ENCODE assay signal across 9 cellular contexts in genomic region chr4:70722199-70722791, GRCh38. TPM values are rescaled to one million over a fixed set of nuclear protein-coding genes. Genes with fewer than 3 reads are reported as not detected.
DNase-seq lines count a peak whose midpoint lies in the region; TF ChIP-seq lines count a peak whose summit lies in the region.
"Had no signal": no experiment of that assay in that cellular context is flagged by ENCODE, and none has a peak within 500 bp of the region (broad histone marks: within the 10 kb centered on the region; RNA-seq: fewer than 3 reads in every experiment).

No MANE protein-coding gene starts in this region.

- H3K27me3 Mint-ChIP-seq in activated T-cell treated with anti-CD3 and anti-CD28 coated beads, Interleukin-2, amount 50 U/mL, for 24 hours = no peaks in the 10 kb centered on the region
- no peaks in the 10 kb centered on the region for H3K27me3 Mint-ChIP-seq in activated T-helper 2 cell treated with anti-CD3 and anti-CD28 coated beads, Interferon-gamma antibody, Interleukin-2, Interleukin-4, amounts not matched to agents 10 μg/mL and 5 μg/mL and 100 μg/mL, durations not matched to agents 14 hours and 24 hours and 36 hours (ENCODE audit: low read depth)

- CTCF ChIA-PET in RWPE1 (lab: Yijun Ruan, JAX) = interaction anchor here (0.6 to 0.8 kb wide), 3 partner anchors 13 to 121 kb away, joined by 3 read pairs; no protein-coding TSS in a partner anchor

- intact Hi-C loops in sigmoid colon (cut with DNase I) = no loop called here
- intact Hi-C loops in activated T-helper 2 cell treated with anti-CD3 and anti-CD28 coated beads, Interferon-gamma antibody, Interleukin-2, Interleukin-4, amounts not matched to agents 10 μg/mL and 5 μg/mL and 100 μg/mL, durations not matched to agents 14 hours and 24 hours and 36 hours (cut with micrococcal nuclease) = no loop called here

- H3K27ac ChIP-seq in ACC112 (ENCODE audit: low read depth, low read length) = peak overlapping the region; percentile 85
- peak overlapping the region; percentile 27 for H3K27ac ChIP-seq in HUES48 (ENCODE audit: low read depth, low read length)
- H3K27ac ChIP-seq in sigmoid colon = peak overlapping the region; percentile 61 to 83 (median 74)
- no peak overlapping the region for H3K27ac ChIP-seq in RWPE1

- H2AFZ ChIP-seq in ACC112 (ENCODE audit: low read length, unreplicated experiment) = peak overlapping the region; percentile 35

- peaks cover 27% of the 10 kb centered on the region for H3K4me1 Mint-ChIP-seq in activated T-cell treated with anti-CD3 and anti-CD28 coated beads, Interleukin-2, amount 50 U/mL, for 24 hours (ENCODE audit: low read depth)
- H3K4me1 Mint-ChIP-seq in activated T-helper 2 cell treated with anti-CD3 and anti-CD28 coated beads, Interferon-gamma antibody, Interleukin-2, Interleukin-4, amounts not matched to agents 10 μg/mL and 5 μg/mL and 100 μg/mL, durations not matched to agents 14 hours and 24 hours and 36 hours (ENCODE audit: low read depth) = peaks cover 20% of the 10 kb centered on the region

- H3K27ac Mint-ChIP-seq in activated T-cell treated with anti-CD3 and anti-CD28 coated beads, Interleukin-2, amount 50 U/mL, for 24 hours = peak overlapping the region; percentile 10
- H3K27ac Mint-ChIP-seq in activated T-helper 2 cell treated with anti-CD3 and anti-CD28 coated beads, Interferon-gamma antibody, Interleukin-2, Interleukin-4, amounts not matched to agents 10 μg/mL and 5 μg/mL and 100 μg/mL, durations not matched to agents 14 hours and 24 hours and 36 hours = no peak overlapping the region

- TF ChIP-seq EP300 in sigmoid colon (IDR thresholded peaks at IDR 0.05) = no peak

- no peak for TF ChIP-seq POLR2A in sigmoid colon (IDR thresholded peaks at IDR 0.05)

- no peak overlapping the region for H3K4me3 Mint-ChIP-seq in activated T-cell treated with anti-CD3 and anti-CD28 coated beads, Interleukin-2, amount 50 U/mL, for 24 hours
- H3K4me3 Mint-ChIP-seq in activated T-helper 2 cell treated with anti-CD3 and anti-CD28 coated beads, Interferon-gamma antibody, Interleukin-2, Interleukin-4, amounts not matched to agents 10 μg/mL and 5 μg/mL and 100 μg/mL, durations not matched to agents 14 hours and 24 hours and 36 hours (ENCODE audit: low read depth) = no peak overlapping the region

- 66 to 75% methylated on average over 7 of the region's 7 CpGs for WGBS in sigmoid colon, 2 donors

- peaks cover 44% of the 10 kb centered on the region for H3K79me2 ChIP-seq in ACC112 (ENCODE audit: control insufficient read depth, insufficient read depth, low read length, unreplicated experiment)

- no peak overlapping the region for H3K9ac ChIP-seq in HUES48 (ENCODE audit: low read depth, low read length)

- peak overlapping the region; percentile 90 for H3K4me3 ChIP-seq in ACC112 (ENCODE audit: low read depth, low read length)
- H3K4me3 ChIP-seq in HUES48 (ENCODE audit: low read depth, low read length) = no peak overlapping the region
- H3K4me3 ChIP-seq in sigmoid colon = peak overlapping the region; percentile 25 to 50 (median 40)
- H3K4me3 ChIP-seq in MG63 = no peak overlapping the region

- DNase-seq in activated T-cell treated with anti-CD3 and anti-CD28 coated beads, Interleukin-2, amount 50 U/mL, for 24 hours = no peak
- DNase-seq in globus pallidus (ENCODE audit: low spot score) (peak; percentile 36), sigmoid colon (no peak), RWPE1 (ENCODE audit: low spot score) (no peak), MG63 (no peak)
- DNase-seq in activated T-helper 2 cell treated with anti-CD3 and anti-CD28 coated beads, Interferon-gamma antibody, Interleukin-2, Interleukin-4, amounts not matched to agents 10 μg/mL and 5 μg/mL and 100 μg/mL, durations not matched to agents 14 hours and 24 hours and 36 hours (ENCODE audit: low spot score) = no peak

- H3K4me1 ChIP-seq in ACC112 (ENCODE audit: control insufficient read depth, insufficient read depth, low read length, unreplicated experiment) (peaks cover 4% of the 10 kb centered on the region), HUES48 (ENCODE audit: control insufficient read depth, insufficient read depth, low read length) (peaks cover 13% of the 10 kb centered on the region), sigmoid colon (peaks cover 0 to 27% (median 18%) of the 10 kb centered on the region in 4 donors)

- H3K9me3 ChIP-seq in HUES48 (ENCODE audit: control insufficient read depth, insufficient read depth, low read length) (no peaks in the 10 kb centered on the region), sigmoid colon (no peaks in the 10 kb centered on the region), MG63 (no peaks in the 10 kb centered on the region)

- H3K27me3 ChIP-seq in ACC112 (ENCODE audit: insufficient read depth, low read length) = no peaks in the 10 kb centered on the region
- H3K27me3 ChIP-seq in HUES48 (ENCODE audit: control insufficient read depth, insufficient read depth, low read length) = no peaks in the 10 kb centered on the region
- H3K27me3 ChIP-seq in sigmoid colon = no peaks in the 10 kb centered on the region
- H3K27me3 ChIP-seq in MG63 = no peaks in the 10 kb centered on the region

- H3K36me3 Mint-ChIP-seq in activated T-cell treated with anti-CD3 and anti-CD28 coated beads, Interleukin-2, amount 50 U/mL, for 24 hours (ENCODE audit: low read depth) = no peaks in the 10 kb centered on the region
- no peaks in the 10 kb centered on the region for H3K36me3 Mint-ChIP-seq in activated T-helper 2 cell treated with anti-CD3 and anti-CD28 coated beads, Interferon-gamma antibody, Interleukin-2, Interleukin-4, amounts not matched to agents 10 μg/mL and 5 μg/mL and 100 μg/mL, durations not matched to agents 14 hours and 24 hours and 36 hours (ENCODE audit: low read depth)

- H3K9me3 Mint-ChIP-seq in activated T-cell treated with anti-CD3 and anti-CD28 coated beads, Interleukin-2, amount 50 U/mL, for 24 hours = no peaks in the 10 kb centered on the region
- no peaks in the 10 kb centered on the region for H3K9me3 Mint-ChIP-seq in activated T-helper 2 cell treated with anti-CD3 and anti-CD28 coated beads, Interferon-gamma antibody, Interleukin-2, Interleukin-4, amounts not matched to agents 10 μg/mL and 5 μg/mL and 100 μg/mL, durations not matched to agents 14 hours and 24 hours and 36 hours

- H3K36me3 ChIP-seq in ACC112 (ENCODE audit: insufficient read depth, low read length) (no peaks in the 10 kb centered on the region), HUES48 (ENCODE audit: control insufficient read depth, insufficient read depth, low read length) (no peaks in the 10 kb centered on the region), sigmoid colon (no peaks in the 10 kb centered on the region), MG63 (no peaks in the 10 kb centered on the region)

- no peak for TF ChIP-seq CTCF in sigmoid colon (IDR thresholded peaks at IDR 0.05)
- no peak for TF ChIP-seq CTCF in RWPE1 (conservative IDR thresholded peaks at IDR 0.05; ENCODE audit: low read depth)

- POLR2A ChIA-PET in RWPE1 (lab: Yijun Ruan, JAX; ENCODE audit: low non-redundant PET) = no interaction called here

RNA-seq across cellular contexts. Expression of gene RUFY3, which starts 0.5 kb away (rescaled TPM):
- total RNA-seq in sigmoid colon = 10 to 100 TPM; 47.4 to 73.4 (median 65.1) TPM
- polyA plus RNA-seq in sigmoid colon = 10 to 100 TPM in 2 of 3 donors, 1 to 10 TPM in 1; 6.0 to 16.9 (median 11.3) TPM
- 20.5 and 22.3 TPM in 2 replicates for total RNA-seq in activated T-helper 2 cell treated with anti-CD3 and anti-CD28 coated beads, Interferon-gamma antibody, Interleukin-2, Interleukin-4, amounts not matched to agents 10 μg/mL and 5 μg/mL and 100 μg/mL, durations not matched to agents 14 hours and 24 hours and 36 hours
- 7.8 and 38.6 TPM in 2 replicates for total RNA-seq in MG63 (2014; rRNA removed; shearing (Covaris generic); ENCODE audit: low replicate concordance)

RNA-seq across cellular contexts. Expression of gene UTP3, which starts 34.0 kb away (rescaled TPM):
- total RNA-seq in sigmoid colon = 10 to 100 TPM; 15.3 to 19.7 (median 15.6) TPM
- 10 to 100 TPM; 13.4 to 31.8 (median 15.0) TPM for polyA plus RNA-seq in sigmoid colon
- 44.1 and 46.3 TPM in 2 replicates for total RNA-seq in activated T-helper 2 cell treated with anti-CD3 and anti-CD28 coated beads, Interferon-gamma antibody, Interleukin-2, Interleukin-4, amounts not matched to agents 10 μg/mL and 5 μg/mL and 100 μg/mL, durations not matched to agents 14 hours and 24 hours and 36 hours
- 3.0 and 6.4 TPM in 2 replicates for total RNA-seq in MG63 (2014; rRNA removed; shearing (Covaris generic); ENCODE audit: low replicate concordance)

RNA-seq across cellular contexts. Expression of gene JCHAIN, which starts 56.0 kb away (rescaled TPM):
- 1 to 10 TPM in 3 of 4 donors, not detected in 1; 1.4 to 2.0 (median 1.6) TPM for total RNA-seq in sigmoid colon
- 100 to 1,000 TPM in 2 of 3 donors, 10 to 100 TPM in 1; 88.9 to 206 (median 131) TPM for polyA plus RNA-seq in sigmoid colon
- total RNA-seq in activated T-helper 2 cell treated with anti-CD3 and anti-CD28 coated beads, Interferon-gamma antibody, Interleukin-2, Interleukin-4, amounts not matched to agents 10 μg/mL and 5 μg/mL and 100 μg/mL, durations not matched to agents 14 hours and 24 hours and 36 hours = not detected in 2 replicates
- total RNA-seq in MG63 (2014; rRNA removed; shearing (Covaris generic); ENCODE audit: low replicate concordance) = not detected in 2 replicates
- total RNA-seq: dermis microvascular lymphatic vessel endothelial cell had no signal

Comparison
In these comparisons a context has a peak if more than half of its experiments do, and no peak if none do; other contexts are left out.
1. H3K4me3 ChIP-seq: peak in ACC112 (single experiment) and sigmoid colon (4 of 4); none in HUES48 (single experiment) and MG63 (single experiment).